In the genomic region with DNA sequence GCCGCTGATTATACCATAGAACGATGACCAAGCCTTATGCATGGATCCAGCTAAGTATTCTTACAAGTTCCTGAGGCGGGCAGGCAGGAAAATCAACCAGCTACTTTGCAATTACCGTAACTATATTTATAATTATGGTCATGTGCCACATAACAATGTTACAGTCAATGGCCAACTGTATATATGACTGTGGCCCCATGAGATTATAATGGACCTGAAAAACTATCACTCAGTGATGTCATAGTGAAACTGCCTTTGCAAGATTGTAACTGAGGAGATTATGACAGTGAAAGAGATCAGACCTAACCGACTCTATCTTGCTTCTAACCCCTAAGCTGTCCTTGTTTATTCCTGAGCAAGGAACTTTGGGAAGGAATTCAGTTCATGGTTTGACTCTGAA, we compare ENCODE assay signal across 13 cellular contexts. TPM values are rescaled to one million over a fixed set of nuclear protein-coding genes. Genes with fewer than 3 reads are reported as not detected.
DNase-seq lines count a peak whose midpoint lies in the region; ATAC-seq and TF ChIP-seq lines count a peak whose summit lies in the region.
"Had no signal": no experiment of that assay in that cellular context is flagged by ENCODE, and none has a peak within 500 bp of the region (broad histone marks: within the 10 kb centered on the region; RNA-seq: fewer than 3 reads in every experiment).

No MANE protein-coding gene starts in this region.

- H3K9me2 ChIP-seq in hepatocyte (replicated peaks; ENCODE audit: insufficient read depth) (no peaks in the 10 kb centered on the region), OCI-LY7 (ENCODE audit: insufficient read depth, low read length) (no peaks in the 10 kb centered on the region)

- H3K4me2 ChIP-seq in hepatocyte: no peak overlapping the region
- H3K4me2 ChIP-seq in OCI-LY7 (ENCODE audit: low read length): no peak overlapping the region

- TF ChIP-seq CTCF in hepatocyte (IDR thresholded peaks at IDR 0.05; ENCODE audit: poor library complexity) (no peak), OCI-LY7 (conservative IDR thresholded peaks at IDR 0.05; ENCODE audit: low read length) (no peak)

- POLR2A ChIA-PET in OCI-LY7 (lab: Charles Lee): no interaction called here

- no peaks in the 10 kb centered on the region for H3K9me3 Mint-ChIP-seq in activated naive CD4-positive, alpha-beta T cell treated with anti-CD3 and anti-CD28 coated beads, Interleukin-2, amount 10 ng/mL, durations not matched to agents 7 days and 5 days
- H3K9me3 Mint-ChIP-seq: activated T-helper 1 cell treated with anti-CD3 and anti-CD28 coated beads, Interleukin-12 subunit alpha, Interleukin-12 subunit beta, Interleukin-2, Interleukin-4 antibody, amounts not matched to agents 30 ng/mL and 10 ng/mL and 1 ng/mL, durations not matched to agents 14 hours and 24 hours and 36 hours had no signal

- H3K36me3 Mint-ChIP-seq in activated naive CD4-positive, alpha-beta T cell treated with anti-CD3 and anti-CD28 coated beads, Interleukin-2, amount 10 ng/mL, durations not matched to agents 7 days and 5 days: no peaks in the 10 kb centered on the region
- H3K36me3 Mint-ChIP-seq: CD14-positive monocyte had no signal

- no peak overlapping the region for H3K4me3 Mint-ChIP-seq in activated naive CD4-positive, alpha-beta T cell treated with anti-CD3 and anti-CD28 coated beads, Interleukin-2, amount 10 ng/mL, durations not matched to agents 7 days and 5 days
- H3K4me3 Mint-ChIP-seq: activated T-helper 1 cell treated with anti-CD3 and anti-CD28 coated beads, Interleukin-12 subunit alpha, Interleukin-12 subunit beta, Interleukin-2, Interleukin-4 antibody, amounts not matched to agents 30 ng/mL and 10 ng/mL and 1 ng/mL, durations not matched to agents 14 hours and 24 hours and 36 hours; CD14-positive monocyte had no signal

- H3K4me3 ChIP-seq in hepatocyte (no peak overlapping the region), OCI-LY7 (ENCODE audit: low read depth, low read length, poor library complexity, severe bottlenecking) (no peak overlapping the region)
- H3K4me3 ChIP-seq: SJCRH30 had no signal

- DNase-seq in hepatocyte (ENCODE audit: low spot score): no peak
- DNase-seq in foreskin melanocyte: no peak
- DNase-seq in left ventricle myocardium superior: no peak
- DNase-seq in OCI-LY7 (ENCODE audit: low spot score): no peak
- DNase-seq in activated naive CD4-positive, alpha-beta T cell treated with anti-CD3 and anti-CD28 coated beads, Interleukin-2, amount 10 ng/mL, durations not matched to agents 7 days and 5 days: no peak
- DNase-seq: activated CD4-positive, CD25-positive, alpha-beta regulatory T cell treated with anti-CD3 and anti-CD28 coated beads, Interleukin-2, amount 50 U/mL, for 72 hours; NCI-H510A treated with DMSO at 0.1 percent for 48 hours; SJCRH30 had no signal

- H3K79me2 ChIP-seq in hepatocyte (no peaks in the 10 kb centered on the region), OCI-LY7 (ENCODE audit: insufficient read depth, low read depth, low read length) (no peaks in the 10 kb centered on the region)

- BruUV-seq in OCI-LY7 (replicated peaks; lab: Mats Ljungman, UMichigan): no TSS peak

- H3K27me3 Mint-ChIP-seq in activated naive CD4-positive, alpha-beta T cell treated with anti-CD3 and anti-CD28 coated beads, Interleukin-2, amount 10 ng/mL, durations not matched to agents 7 days and 5 days: no peaks in the 10 kb centered on the region

- intact Hi-C loops in left ventricle myocardium superior (cut with micrococcal nuclease): no loop called here
- intact Hi-C loops in OCI-LY7 (cut with micrococcal nuclease; ENCODE audit: unreplicated experiment): no loop called here

- H3K27ac Mint-ChIP-seq in activated naive CD4-positive, alpha-beta T cell treated with anti-CD3 and anti-CD28 coated beads, Interleukin-2, amount 10 ng/mL, durations not matched to agents 7 days and 5 days: no peak overlapping the region
- H3K27ac Mint-ChIP-seq: activated T-helper 1 cell treated with anti-CD3 and anti-CD28 coated beads, Interleukin-12 subunit alpha, Interleukin-12 subunit beta, Interleukin-2, Interleukin-4 antibody, amounts not matched to agents 30 ng/mL and 10 ng/mL and 1 ng/mL, durations not matched to agents 14 hours and 24 hours and 36 hours; CD14-positive monocyte had no signal

- no peaks in the 10 kb centered on the region for H3K27me3 ChIP-seq in hepatocyte
- H3K27me3 ChIP-seq: SJCRH30 had no signal

- H3K9me3 ChIP-seq in hepatocyte (ENCODE audit: low read depth): no peaks in the 10 kb centered on the region
- no peaks in the 10 kb centered on the region for H3K9me3 ChIP-seq in OCI-LY7 (ENCODE audit: low read length)
- H3K9me3 ChIP-seq: SJCRH30 had no signal

- CTCF ChIA-PET in OCI-LY7 (lab: Charles Lee; ENCODE audit: unreplicated experiment): interaction anchor here (0.9 kb wide), 1 partner anchor 346 kb away, joined by 3 read pairs; no protein-coding TSS in a partner anchor
- CTCF ChIA-PET in activated naive CD4-positive, alpha-beta T cell treated with anti-CD3 and anti-CD28 coated beads, Interleukin-2, amount 10 ng/mL, durations not matched to agents 7 days and 5 days (lab: Charles Lee): interaction anchor here (0.8 to 1.6 kb wide), 4 partner anchors 9 to 70 kb away, joined by 3 to 7 read pairs (median 4); no protein-coding TSS in a partner anchor

- H3K36me3 ChIP-seq in hepatocyte (replicated peaks; ENCODE audit: insufficient read depth, low read depth) (no peaks in the 10 kb centered on the region), OCI-LY7 (ENCODE audit: insufficient read depth, low read length) (no peaks in the 10 kb centered on the region)
- H3K36me3 ChIP-seq: SJCRH30 had no signal

- ATAC-seq in GM18868 (IDR thresholded peaks at IDR 0.05; ENCODE audit: unreplicated experiment) (peak; percentile 98), GM21528 (IDR thresholded peaks at IDR 0.05; ENCODE audit: low FRiP score, unreplicated experiment) (peak; percentile 76), HG03066 (IDR thresholded peaks at IDR 0.05; ENCODE audit: low read depth, unreplicated experiment) (peak; percentile 80), left ventricle myocardium superior (no peak)

- 94% methylated on average over 5 of the region's 5 CpGs for WGBS in hepatocyte (ENCODE audit: low lambda C conversion rate, missing lambda C conversion rate)

- H2AFZ ChIP-seq in hepatocyte (no peak overlapping the region), OCI-LY7 (ENCODE audit: low read length) (no peak overlapping the region)

- H3K27ac ChIP-seq in hepatocyte (peak overlapping the region; percentile 18), OCI-LY7 (ENCODE audit: low read depth, low read length, poor library complexity, severe bottlenecking) (no peak overlapping the region)
- H3K27ac ChIP-seq: SJCRH30 had no signal

- H3K4me1 Mint-ChIP-seq in activated naive CD4-positive, alpha-beta T cell treated with anti-CD3 and anti-CD28 coated beads, Interleukin-2, amount 10 ng/mL, durations not matched to agents 7 days and 5 days: no peaks in the 10 kb centered on the region
- H3K4me1 Mint-ChIP-seq: CD14-positive monocyte had no signal

- H4K20me1 ChIP-seq in hepatocyte (ENCODE audit: insufficient read depth, poor library complexity, severe bottlenecking) (no peaks in the 10 kb centered on the region), OCI-LY7 (ENCODE audit: insufficient read depth, low read length) (no peaks in the 10 kb centered on the region)

- H3K4me1 ChIP-seq in hepatocyte (ENCODE audit: insufficient read depth) (no peaks in the 10 kb centered on the region), OCI-LY7 (ENCODE audit: insufficient read depth, low read length, poor library complexity, severe bottlenecking) (no peaks in the 10 kb centered on the region)
- H3K4me1 ChIP-seq: SJCRH30 had no signal

RNA-seq across cellular contexts. Expression of a gene that starts 33.0 kb away (rescaled TPM):
- total RNA-seq in hepatocyte (62.4 and 78.4 TPM in 2 replicates), left ventricle myocardium superior (14.1 TPM), OCI-LY7 (2022) (35.5 and 41.3 TPM in 2 replicates)
- 17.2 and 19.0 TPM in 2 replicates for polyA plus RNA-seq in hepatocyte
- total RNA-seq in OCI-LY7 (2014; rRNA removed; shearing (Covaris generic)): 46.1 and 66.2 TPM in 2 replicates
